In genomic region chr3:18716821-18717220, GRCh38 we compare ENCODE assay signal across 18 cellular contexts.
DNase-seq lines count a peak whose midpoint lies in the region; ATAC-seq, FAIRE-seq and TF ChIP-seq lines count a peak whose summit lies in the region.
"Had no signal": no experiment of that assay in that cellular context is flagged by ENCODE, and none has a peak within 500 bp of the region (broad histone marks: within the 10 kb centered on the region; RNA-seq: fewer than 3 reads in every experiment).

No MANE protein-coding gene starts in this region.

- no peak for TF ChIP-seq CTCF in bronchial epithelial cell (IDR thresholded peaks at IDR 0.05; ENCODE audit: insufficient read depth, low read length, severe bottlenecking)

- POLR2A ChIA-PET in T-cell (lab: Charles Lee): interaction anchor here in 1 of 2 donors (1.1 kb wide), 1 partner anchor 59 kb away, joined by 3 read pairs; no protein-coding TSS in a partner anchor

- H3K36me3 Mint-ChIP-seq in activated naive CD4-positive, alpha-beta T cell treated with anti-CD3 and anti-CD28 coated beads for 36 hours (ENCODE audit: low read depth): peaks cover 30% of the 10 kb centered on the region
- peaks cover 6% of the 10 kb centered on the region for H3K36me3 Mint-ChIP-seq in T-cell

- CTCF ChIA-PET in activated naive CD4-positive, alpha-beta T cell treated with anti-CD3 and anti-CD28 coated beads for 36 hours (lab: Charles Lee): interaction anchor here (0.9 to 4.2 kb wide), 7 partner anchors 8 to 238 kb away, joined by 3 to 26 read pairs (median 5); no protein-coding TSS in a partner anchor
- CTCF ChIA-PET in T-cell (lab: Charles Lee): interaction anchor here (0.6 to 4.0 kb wide), 4 partner anchors 41 to 273 kb away, joined by 3 to 12 read pairs (median 3); no protein-coding TSS in a partner anchor

- intact Hi-C loops in activated naive CD4-positive, alpha-beta T cell treated with anti-CD3 and anti-CD28 coated beads for 36 hours (cut with micrococcal nuclease): loop anchor here (1.0 kb wide), 1 partner anchor 7 kb away; no protein-coding TSS in a partner anchor

- H3K27ac Mint-ChIP-seq in activated naive CD4-positive, alpha-beta T cell treated with anti-CD3 and anti-CD28 coated beads for 36 hours: peak overlapping the region; percentile 97
- H3K27ac Mint-ChIP-seq in T-cell: peak overlapping the region; percentile 77 to 87

- no peak for DNase-seq in activated naive CD4-positive, alpha-beta T cell treated with anti-CD3 and anti-CD28 coated beads for 36 hours
- no peak for DNase-seq in activated naive CD4-positive, alpha-beta T cell treated with Interleukin-2 at 50 U/mL for 16 hours
- DNase-seq in T-cell (no peak), bronchial epithelial cell (ENCODE audit: low read depth) (peak; percentile 5), superior temporal gyrus (ENCODE audit: extremely low spot score) (peak; percentile 29), occipital lobe (lab: John Stamatoyannopoulos, UW) (no peak), NCI-H2029 (lab: John Stamatoyannopoulos, UW) (no peak), Kasumi-1 (lab: John Stamatoyannopoulos, UW) (no peak)
- DNase-seq: H7; IMR-90; NCI-H1694 treated with DMSO at 0.1 percent for 48 hours; NCI-H345; stimulated activated CD4-positive, alpha-beta T cell treated with anti-CD3 and anti-CD28 coated beads, Interleukin-15, amount 100 ng/mL, for 24 hours; stimulated activated naive CD4-positive, alpha-beta T cell; SW 1271; trophoblast cell had no signal

- no peak for ATAC-seq in T-cell (replicated peaks in 1 of 4)
- ATAC-seq: left lobe of liver had no signal

- H3K9me3 Mint-ChIP-seq in activated naive CD4-positive, alpha-beta T cell treated with anti-CD3 and anti-CD28 coated beads for 36 hours: peaks cover 8% of the 10 kb centered on the region
- peaks cover 3 to 21% (median 8%) of the 10 kb centered on the region in 3 donors for H3K9me3 Mint-ChIP-seq in T-cell

- no peaks in the 10 kb centered on the region for H3K27me3 ChIP-seq in bronchial epithelial cell (ENCODE audit: control insufficient read depth, insufficient read depth, low read length)
- H3K27me3 ChIP-seq: neutrophil had no signal

- no peaks in the 10 kb centered on the region for H3K36me3 ChIP-seq in bronchial epithelial cell (ENCODE audit: control insufficient read depth, insufficient read depth, low read length)
- H3K36me3 ChIP-seq: neutrophil had no signal

- no peak for FAIRE-seq in bronchial epithelial cell (lab: Jason Lieb, UNC)

- H3K27me3 Mint-ChIP-seq in activated naive CD4-positive, alpha-beta T cell treated with anti-CD3 and anti-CD28 coated beads for 36 hours (ENCODE audit: low read depth): no peaks in the 10 kb centered on the region
- no peaks in the 10 kb centered on the region for H3K27me3 Mint-ChIP-seq in T-cell

- H3K4me3 Mint-ChIP-seq in activated naive CD4-positive, alpha-beta T cell treated with anti-CD3 and anti-CD28 coated beads for 36 hours: no peak overlapping the region
- peak overlapping the region in 1 of 3 donors; percentile 54 for H3K4me3 Mint-ChIP-seq in T-cell

- peaks cover 74% of the 10 kb centered on the region for H3K4me1 Mint-ChIP-seq in activated naive CD4-positive, alpha-beta T cell treated with anti-CD3 and anti-CD28 coated beads for 36 hours (ENCODE audit: low read depth)
- peaks cover 70 to 79% (median 77%) of the 10 kb centered on the region in 3 donors for H3K4me1 Mint-ChIP-seq in T-cell

- H3K4me3 ChIP-seq in bronchial epithelial cell (ENCODE audit: low read depth, low read length): no peak overlapping the region

Comparison
In these comparisons a context has a peak if more than half of its experiments do, and no peak if none do; other contexts are left out.
1. DNase-seq: peak in bronchial epithelial cell (single experiment) and superior temporal gyrus (single experiment); none in activated naive CD4-positive, alpha-beta T cell treated with anti-CD3 and anti-CD28 coated beads for 36 hours (single experiment), activated naive CD4-positive, alpha-beta T cell treated with Interleukin-2 at 50 U/mL for 16 hours (single experiment), T-cell (0 of 34), occipital lobe (single experiment), NCI-H2029 (single experiment) and Kasumi-1 (0 of 2).